15 cellular contexts compared by ENCODE assay signal in the genomic region with DNA sequence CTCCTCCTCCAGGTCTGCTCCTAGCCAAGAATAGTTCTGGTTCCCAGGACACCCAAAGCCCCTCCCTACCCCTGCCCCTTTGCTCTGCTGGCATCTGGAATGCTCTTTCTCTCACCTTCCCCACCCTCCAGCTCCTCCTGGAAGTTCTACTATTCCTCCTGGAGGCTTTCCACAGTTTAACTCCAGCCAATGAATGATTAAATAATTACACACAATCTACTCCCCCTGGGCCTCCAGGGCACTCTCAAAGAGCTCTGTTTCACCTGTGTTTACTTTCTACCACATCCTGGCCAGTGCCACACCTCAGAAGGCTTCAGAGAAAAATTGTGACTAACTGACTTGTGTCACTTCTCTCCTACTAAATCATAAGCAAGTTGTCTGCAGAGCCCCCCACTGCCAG. TPM values are rescaled to one million over a fixed set of nuclear protein-coding genes. Genes with fewer than 3 reads are reported as not detected.
DNase-seq lines count a peak whose midpoint lies in the region; ATAC-seq and TF ChIP-seq lines count a peak whose summit lies in the region.
"Had no signal": no experiment of that assay in that cellular context is flagged by ENCODE, and none has a peak within 500 bp of the region (broad histone marks: within the 10 kb centered on the region; RNA-seq: fewer than 3 reads in every experiment).

No MANE protein-coding gene starts in this region.

- H3K9me3 ChIP-seq in MM.1S (replicated peaks; ENCODE audit: insufficient read depth, low read length) (no peaks in the 10 kb centered on the region), WERI-Rb-1 (ENCODE audit: severe bottlenecking) (peaks cover 5% of the 10 kb centered on the region), lung (ENCODE audit: control insufficient read depth in 2 of 2, insufficient read depth in 1 of 2, low read length in 1 of 2) (peaks cover 2 to 4% of the 10 kb centered on the region in 2 donors)
- H3K9me3 ChIP-seq: MG63 had no signal

- intact Hi-C loops in posterior cingulate gyrus (cut with DNase I) = no loop called here

- ATAC-seq in lung (ENCODE audit: insufficient read depth, low FRiP score) (peak; percentile 81), HG02981 (IDR thresholded peaks at IDR 0.05; ENCODE audit: unreplicated experiment) (no peak), GM18868 (IDR thresholded peaks at IDR 0.05; ENCODE audit: unreplicated experiment) (no peak)

- H3K4me1 ChIP-seq in MM.1S (ENCODE audit: low read length) (peaks cover 49% of the 10 kb centered on the region), lung (ENCODE audit: control insufficient read depth in 2 of 2, insufficient read depth in 2 of 2, low read length in 2 of 2) (no peaks in the 10 kb centered on the region)

- no peak overlapping the region for H2AFZ ChIP-seq in MM.1S (ENCODE audit: low read length)

- H3K79me2 ChIP-seq in MM.1S (ENCODE audit: low read length) = no peaks in the 10 kb centered on the region

- no peaks in the 10 kb centered on the region for H3K9me2 ChIP-seq in MM.1S (replicated peaks; ENCODE audit: insufficient read depth, low read length)

- no peak overlapping the region for H3K9ac ChIP-seq in MM.1S (ENCODE audit: low read length)

- DNase-seq in DMS153 treated with DMSO at 0.1 percent for 48 hours (lab: John Stamatoyannopoulos, UW; ENCODE audit: unreplicated experiment) (peak; percentile 87), MM.1S (peak; percentile 71), WERI-Rb-1 (no peak), lung (ENCODE audit: low spot score) (peak; percentile 48), posterior cingulate gyrus (no peak), globus pallidus (ENCODE audit: low spot score) (no peak)
- DNase-seq: activated CD8-positive, alpha-beta memory T cell treated with anti-CD3 and anti-CD28 coated beads for 24 hours; DMS 273 treated with DMSO at 0.1 percent for 48 hours; endodermal cell; MG63 had no signal

- H4K20me1 ChIP-seq in MM.1S (ENCODE audit: insufficient read depth, low read length) = no peaks in the 10 kb centered on the region

- H3K4me3 ChIP-seq in MM.1S (ENCODE audit: low read length) (peak overlapping the region; percentile 9), WERI-Rb-1 (ENCODE audit: low read depth, low read length) (no peak overlapping the region), lung (no peak overlapping the region)
- H3K4me3 ChIP-seq: MG63, SK-N-MC, skin epidermis had no signal

- H3K4me2 ChIP-seq in MM.1S (ENCODE audit: low read depth, low read length) = peak overlapping the region; percentile 67

- no peak for TF ChIP-seq CTCF in MM.1S (IDR thresholded peaks at IDR 0.05; ENCODE audit: low read length)
- TF ChIP-seq CTCF in WERI-Rb-1 (IDR thresholded peaks at IDR 0.05; ENCODE audit: low read depth, low read length) = no peak
- TF ChIP-seq CTCF in lung (IDR thresholded peaks at IDR 0.05; ENCODE audit: control extremely low read depth, extremely low read depth) = no peak

- peaks cover 27% of the 10 kb centered on the region for H3F3A ChIP-seq in MM.1S (ENCODE audit: insufficient read depth, low read length)

- H3K27me3 ChIP-seq in MM.1S (replicated peaks; ENCODE audit: insufficient read depth, low read length) (no peaks in the 10 kb centered on the region), WERI-Rb-1 (ENCODE audit: insufficient read depth, low read depth, severe bottlenecking) (no peaks in the 10 kb centered on the region), lung (ENCODE audit: control insufficient read depth, insufficient read depth) (no peaks in the 10 kb centered on the region)
- H3K27me3 ChIP-seq: MG63 had no signal

- H3K27ac ChIP-seq in MM.1S (ENCODE audit: low read length) (peak overlapping the region; percentile 54; the same call in 1 of the 2 replicates), WERI-Rb-1 (peak overlapping the region; percentile 45), lung (ENCODE audit: low read depth in 1 of 2, low read length in 1 of 2) (peak overlapping the region in 1 of 2 donors; percentile 15)
- H3K27ac ChIP-seq: SK-N-MC, skin epidermis had no signal

- H3K36me3 ChIP-seq in MM.1S (replicated peaks; ENCODE audit: insufficient read depth, low read length) (no peaks in the 10 kb centered on the region), WERI-Rb-1 (no peaks in the 10 kb centered on the region), lung (ENCODE audit: control insufficient read depth in 2 of 2, insufficient read depth in 2 of 2, low read length in 2 of 2) (no peaks in the 10 kb centered on the region)
- H3K36me3 ChIP-seq: MG63 had no signal

RNA-seq across cellular contexts. Expression of gene GCM1, which starts 36.2 kb away (rescaled TPM):
- total RNA-seq in lung = under 1 TPM in 1 of 2 donors, not detected in 1; 0.09 TPM
- polyA plus RNA-seq in lung = under 1 TPM; 0.03 to 0.10 TPM
- total RNA-seq: astrocyte, endodermal cell had no signal

RNA-seq across cellular contexts. Expression of gene FBXO9, which starts 47.2 kb away (rescaled TPM):
- 100 to 1,000 TPM in 1 of 2 donors, 10 to 100 TPM in 1; 77.9 to 117 TPM for total RNA-seq in lung
- 10 to 100 TPM; 26.0 to 63.5 TPM for polyA plus RNA-seq in lung

RNA-seq across cellular contexts. Expression of gene CILK1, which starts 50.8 kb away (rescaled TPM):
- 10 to 100 TPM; 12.0 to 27.4 TPM for total RNA-seq in lung
- polyA plus RNA-seq in lung = 1 to 10 TPM; 4.1 to 6.1 TPM

Comparison
In these comparisons a context has a peak if more than half of its experiments do, and no peak if none do; other contexts are left out.
1. DNase-seq: peak in DMS153 treated with DMSO at 0.1 percent for 48 hours (single experiment), MM.1S (single experiment) and lung (single experiment); none in WERI-Rb-1 (single experiment), posterior cingulate gyrus (0 of 10) and globus pallidus (single experiment).